ENCODE assay signal across 1 cellular context in the genomic region with DNA sequence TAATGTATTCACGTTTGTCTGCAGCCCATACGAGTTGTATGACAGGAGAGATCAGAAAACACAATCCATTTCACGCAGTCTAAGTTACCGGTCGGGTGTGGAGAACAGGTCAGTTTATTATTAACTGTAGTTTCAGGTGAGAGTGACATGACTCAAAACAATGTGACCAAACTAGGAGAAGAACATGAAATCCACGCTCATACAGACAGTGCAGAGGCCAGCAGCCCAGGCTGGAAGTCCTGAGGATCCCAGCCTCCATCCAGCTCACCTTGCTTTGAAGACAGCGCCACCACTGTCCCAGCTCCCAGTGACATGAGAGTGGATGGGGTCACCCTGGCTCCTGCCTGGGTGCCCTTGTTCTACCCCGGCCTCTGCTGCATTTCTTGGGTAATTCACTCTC.
TF ChIP-seq lines count a peak whose summit lies in the region.

No MANE protein-coding gene starts in this region.

TF ChIP-seq in K562, 482 proteins besides CTCF, POLR2A, EP300 and RAD21 (continued from another document):
- no peak for TF ChIP-seq IRF9 (tag; IDR thresholded peaks at IDR 0.05)
- no peak for TF ChIP-seq ZFPM2 (CRISPR knock-in tag; IDR thresholded peaks at IDR 0.05)
- TF ChIP-seq USF2 (CRISPR knock-in tag; IDR thresholded peaks at IDR 0.05), result no peak
- no peak for TF ChIP-seq SREBF1 (IDR thresholded peaks at IDR 0.05; ENCODE audit: borderline replicate concordance, low read depth, low read length)
- TF ChIP-seq SMAD2 (IDR thresholded peaks at IDR 0.05; ENCODE audit: low read depth, low read length), result no peak
